In genomic region chr20:38321959-38322598, GRCh38 we compare ENCODE assay signal across 8 cellular contexts. TPM values are rescaled to one million over a fixed set of nuclear protein-coding genes. Genes with fewer than 3 reads are reported as not detected.
A peak's percentile ranks its signal among the peaks of the same experiment; 100 is the strongest.
DNase-seq lines count a peak whose midpoint lies in the region; ATAC-seq, FAIRE-seq and TF ChIP-seq lines count a peak whose summit lies in the region.

No MANE protein-coding gene starts in this region.

- TF ChIP-seq POLR2A in spleen (IDR thresholded peaks at IDR 0.05) (no peak), GM12892 (IDR thresholded peaks at IDR 0.05; ENCODE audit: low read depth, low read length) (no peak)

- TF ChIP-seq CTCF in DND-41 (IDR thresholded peaks at IDR 0.05; ENCODE audit: borderline replicate concordance, extremely low read depth, low read length, poor library complexity, severe bottlenecking) = peak; percentile 59
- peak in 9 of 11 experiments; percentile 19 to 60 (median 47) for TF ChIP-seq CTCF in spleen (IDR thresholded peaks at IDR 0.05 in 8 of 11, conservative IDR thresholded peaks at IDR 0.05 in 3 of 11)

- intact Hi-C loops in right cardiac atrium (cut with DNase I) = loop anchor here in 3 of 4 donors (5.0 to 10.0 kb wide), 3 partner anchors 95 to 757 kb away; no protein-coding TSS in a partner anchor
- intact Hi-C loops in spleen (cut with DNase I; ENCODE audit: low total_unique reads) = no loop called here

- H3K27ac ChIP-seq in DND-41 (ENCODE audit: low read length) (no peak overlapping the region), right cardiac atrium (ENCODE audit: low read length) (no peak overlapping the region), spleen (no peak overlapping the region)

- peaks cover 13% of the 10 kb centered on the region for H3K27me3 ChIP-seq in DND-41 (ENCODE audit: insufficient read depth, low read length, poor library complexity)
- no peaks in the 10 kb centered on the region for H3K27me3 ChIP-seq in MG63
- H3K27me3 ChIP-seq in right cardiac atrium (ENCODE audit: control insufficient read depth, insufficient read depth) = no peaks in the 10 kb centered on the region
- H3K27me3 ChIP-seq in spleen (replicated peaks in 1 of 7) = peaks cover 0 to 31% (median 0%) of the 10 kb centered on the region in 7 donors

- H4K20me1 ChIP-seq in DND-41 (ENCODE audit: insufficient read depth, low read length) = no peaks in the 10 kb centered on the region

- H3K4me3 ChIP-seq in DND-41 (ENCODE audit: low read depth in 1 of 2, low read length in 2 of 2) = no peak overlapping the region
- H3K4me3 ChIP-seq in MG63 = no peak overlapping the region
- H3K4me3 ChIP-seq in right cardiac atrium (ENCODE audit: low read length) = no peak overlapping the region
- no peak overlapping the region for H3K4me3 ChIP-seq in spleen

- no peaks in the 10 kb centered on the region for H3K4me1 ChIP-seq in DND-41 (ENCODE audit: insufficient read depth, low read length)
- no peaks in the 10 kb centered on the region for H3K4me1 ChIP-seq in right cardiac atrium (ENCODE audit: control insufficient read depth, insufficient read depth, low read length)
- H3K4me1 ChIP-seq in spleen = no peaks in the 10 kb centered on the region

- no peaks in the 10 kb centered on the region for H3K9me3 ChIP-seq in DND-41 (ENCODE audit: insufficient read depth, low read length, severe bottlenecking)
- H3K9me3 ChIP-seq in MG63 = no peaks in the 10 kb centered on the region; the same call in none of the 2 replicates
- no peaks in the 10 kb centered on the region for H3K9me3 ChIP-seq in right cardiac atrium (ENCODE audit: control insufficient read depth, low read length)
- no peaks in the 10 kb centered on the region for H3K9me3 ChIP-seq in spleen

- DNase-seq in DND-41 = peak; percentile 10
- peak; percentile 38 for DNase-seq in MG63
- peak; percentile 50 for DNase-seq in amniotic stem cell (lab: John Stamatoyannopoulos, UW)
- DNase-seq in right cardiac atrium = peak in 2 of 3 donors; percentile 53 to 76
- no peak for DNase-seq in spleen
- no peak for DNase-seq in GM12892 (ENCODE audit: insufficient read length)
- no peak for DNase-seq in stimulated activated CD4-positive, alpha-beta T cell treated with anti-CD3 and anti-CD28 coated beads, Interleukin-15, amount 100 ng/mL, for 24 hours
- DNase-seq in activated CD4-positive, alpha-beta T cell treated with anti-CD3 and anti-CD28 coated beads for 48 hours = no peak

- no peak overlapping the region for H3K4me2 ChIP-seq in DND-41 (ENCODE audit: insufficient read depth, low read length)

- H3K79me2 ChIP-seq in DND-41 (ENCODE audit: insufficient read depth, low read length) = no peaks in the 10 kb centered on the region

- FAIRE-seq in GM12892 (lab: Jason Lieb, UNC) = no peak

- ATAC-seq in DND-41 (ENCODE audit: insufficient read depth, low read depth) (no peak), right cardiac atrium (peak; percentile 62 to 64)

- H3K9ac ChIP-seq in DND-41 (ENCODE audit: low read depth, low read length) = no peak overlapping the region

- H3K36me3 ChIP-seq in DND-41 (ENCODE audit: insufficient read depth, low read length) (no peaks in the 10 kb centered on the region), MG63 (no peaks in the 10 kb centered on the region), spleen (peaks cover 0 to 76% (median 0%) of the 10 kb centered on the region in 6 donors)

- no peak overlapping the region for H2AFZ ChIP-seq in DND-41 (ENCODE audit: low read depth, low read length)

- WGBS in right cardiac atrium = under 1% methylated on average over 5 of the region's 5 CpGs
- 3 to 6% (median 4%) methylated on average over 5 of the region's 5 CpGs for WGBS in spleen, 5 donors

RNA-seq across cellular contexts. Expression of gene BPI, which starts 18.1 kb away (rescaled TPM):
- not detected in 2 replicates for total RNA-seq in MG63 (2014; rRNA removed; shearing (Covaris generic); ENCODE audit: low replicate concordance)
- total RNA-seq in right cardiac atrium (under 1 TPM; 0.20 to 0.71 (median 0.29) TPM), spleen (10 to 100 TPM in 3 of 7 donors, 1 to 10 TPM in 4; 3.1 to 49.4 (median 6.1) TPM)
- polyA plus RNA-seq in right cardiac atrium (0.07 TPM), spleen (1 to 10 TPM; 1.1 to 4.2 (median 2.3) TPM)
- not detected for polyA plus RNA-seq in GM12892 (2012; ENCODE audit: missing spikeins)

RNA-seq across cellular contexts. Expression of gene LBP, which starts 24.2 kb away (rescaled TPM):
- not detected in 2 replicates for total RNA-seq in MG63 (2014; rRNA removed; shearing (Covaris generic); ENCODE audit: low replicate concordance)
- 1 to 10 TPM in 3 of 4 donors, under 1 TPM in 1; 0.42 to 6.3 (median 2.1) TPM for total RNA-seq in right cardiac atrium
- polyA plus RNA-seq in right cardiac atrium = 0.84 TPM
- not detected for total RNA-seq in spleen
- polyA plus RNA-seq in spleen = under 1 TPM; 0.09 to 0.13 (median 0.11) TPM
- not detected for polyA plus RNA-seq in GM12892 (2012; ENCODE audit: missing spikeins)

Comparison
In these comparisons a context has a peak if more than half of its experiments do, and no peak if none do; other contexts are left out.
1. DNase-seq: peak in DND-41 (single experiment), MG63 (single experiment), amniotic stem cell (single experiment) and right cardiac atrium (2 of 3); none in spleen (single experiment), GM12892 (single experiment), stimulated activated CD4-positive, alpha-beta T cell treated with anti-CD3 and anti-CD28 coated beads, Interleukin-15, amount 100 ng/mL, for 24 hours (single experiment) and activated CD4-positive, alpha-beta T cell treated with anti-CD3 and anti-CD28 coated beads for 48 hours (single experiment).